22 cellular contexts compared by ENCODE assay signal in genomic region chr18:24629926-24630325, GRCh38.
"Had no signal": no experiment of that assay in that cellular context is flagged by ENCODE, and none has a peak within 500 bp of the region (broad histone marks: within the 10 kb centered on the region; RNA-seq: fewer than 3 reads in every experiment).

No MANE protein-coding gene starts in this region.

- H3K36me3 ChIP-seq: neutrophil, sigmoid colon, stomach, thyroid gland, vagina had no signal

- H3K27me3 ChIP-seq: neutrophil, sigmoid colon, stomach, thyroid gland, vagina had no signal

- H3K4me1 Mint-ChIP-seq: mesothelial cell of epicardium; naive B cell; stimulated activated effector memory CD8-positive, alpha-beta T cell treated with anti-CD3 and anti-CD28 coated beads, Interleukin-12 subunit alpha, Interleukin-12 subunit beta, amount 100 ng/mL, for 72 hours had no signal

- H3K27ac ChIP-seq: neutrophil, parathyroid adenoma, sigmoid colon, stomach, thyroid gland, vagina had no signal

- H3K9me3 Mint-ChIP-seq: mesothelial cell of epicardium; naive B cell; natural killer cell treated with Interleukin-12 subunit alpha and Interleukin-12 subunit beta and Interleukin-15 and Interleukin-18, amount 100 ng/mL, for 72 hours; neural crest cell; stimulated activated effector memory CD8-positive, alpha-beta T cell treated with anti-CD3 and anti-CD28 coated beads, Interleukin-12 subunit alpha, Interleukin-12 subunit beta, amount 100 ng/mL, for 72 hours had no signal

- H3K9me3 ChIP-seq: mucosa of descending colon, neutrophil, sigmoid colon, stomach, thyroid gland, vagina had no signal

- H3K4me3 ChIP-seq: dorsolateral prefrontal cortex, mucosa of descending colon, sigmoid colon, stomach, thyroid gland, vagina had no signal

- H3K4me1 ChIP-seq: parathyroid adenoma, thyroid gland, vagina had no signal

- H3K27ac Mint-ChIP-seq: mesothelial cell of epicardium; naive B cell; natural killer cell treated with Interleukin-12 subunit alpha and Interleukin-12 subunit beta and Interleukin-15 and Interleukin-18, amount 100 ng/mL, for 72 hours; progenitor cell of endocrine pancreas; stimulated activated effector memory CD8-positive, alpha-beta T cell treated with anti-CD3 and anti-CD28 coated beads, Interleukin-12 subunit alpha, Interleukin-12 subunit beta, amount 100 ng/mL, for 72 hours had no signal

- H3K36me3 Mint-ChIP-seq: mesothelial cell of epicardium; naive B cell; natural killer cell treated with Interleukin-12 subunit alpha and Interleukin-12 subunit beta and Interleukin-15 and Interleukin-18, amount 100 ng/mL, for 72 hours; stimulated activated effector memory CD8-positive, alpha-beta T cell treated with anti-CD3 and anti-CD28 coated beads, Interleukin-12 subunit alpha, Interleukin-12 subunit beta, amount 100 ng/mL, for 72 hours had no signal

- DNase-seq: effector CD4-positive, alpha-beta T cell; head of caudate nucleus; mesenchymal stem cell; mucosa of descending colon; naive B cell; sigmoid colon; stimulated activated CD4-positive, alpha-beta T cell treated with anti-CD3 and anti-CD28 coated beads, Interleukin-2, amount 100 ng/mL, for 24 hours; stimulated activated CD4-positive, alpha-beta T cell treated with anti-CD3 and anti-CD28 coated beads, Interleukin-4, amount 100 ng/mL, for 24 hours; stimulated activated naive CD4-positive, alpha-beta T cell treated with Interleukin-2 at 50 U/mL for 16 hours; stomach; thyroid gland; trophoblast cell had no signal

- ATAC-seq: left lobe of liver; mucosa of descending colon; natural killer cell treated with Interleukin-12 subunit alpha and Interleukin-12 subunit beta and Interleukin-15 and Interleukin-18, amount 100 ng/mL, for 72 hours; stimulated activated effector memory CD8-positive, alpha-beta T cell treated with anti-CD3 and anti-CD28 coated beads, Interleukin-12 subunit alpha, Interleukin-12 subunit beta, amount 100 ng/mL, for 72 hours had no signal

- H3K4me3 Mint-ChIP-seq: mesothelial cell of epicardium; naive B cell; natural killer cell treated with Interleukin-12 subunit alpha and Interleukin-12 subunit beta and Interleukin-15 and Interleukin-18, amount 100 ng/mL, for 72 hours; neural crest cell; stimulated activated effector memory CD8-positive, alpha-beta T cell treated with anti-CD3 and anti-CD28 coated beads, Interleukin-12 subunit alpha, Interleukin-12 subunit beta, amount 100 ng/mL, for 72 hours had no signal
